Comparison of ENCODE assay signal across 13 cellular contexts in genomic region chr16:57234707-57235092, GRCh38. TPM values are rescaled to one million over a fixed set of nuclear protein-coding genes. Genes with fewer than 3 reads are reported as not detected.
"Had no signal": no experiment of that assay in that cellular context is flagged by ENCODE, and none has a peak within 500 bp of the region (broad histone marks: within the 10 kb centered on the region; RNA-seq: fewer than 3 reads in every experiment).

No MANE protein-coding gene starts in this region.

- H3K4me1 ChIP-seq: tibial nerve had no signal

- H3K4me3 ChIP-seq: lung, pancreas, tibial nerve had no signal

- H3K27ac Mint-ChIP-seq: activated CD4-positive, alpha-beta T cell treated with anti-CD3 and anti-CD28 coated beads, Interleukin-2, amount 10 ng/mL, durations not matched to agents 24 days and 14 days; T-helper 1 cell treated with Interleukin-12 subunit alpha and Interleukin-12 subunit beta and Interleukin-4 antibody, amounts not matched to agents 30 μg/mL and 1 μg/mL, for 36 hours had no signal

- H3K27me3 Mint-ChIP-seq: activated CD4-positive, alpha-beta T cell treated with anti-CD3 and anti-CD28 coated beads, Interleukin-2, amount 10 ng/mL, durations not matched to agents 24 days and 14 days; naive thymus-derived CD8-positive, alpha-beta T cell had no signal

- H3K9me3 ChIP-seq: pancreas, tibial nerve had no signal

- H3K27me3 ChIP-seq: pancreas, tibial nerve had no signal

- H3K4me1 Mint-ChIP-seq: endodermal cell, WTC11 had no signal

- H3K4me3 Mint-ChIP-seq: activated CD4-positive, alpha-beta T cell treated with anti-CD3 and anti-CD28 coated beads, Interleukin-2, amount 10 ng/mL, durations not matched to agents 24 days and 14 days; endodermal cell; T-helper 1 cell treated with Interleukin-12 subunit alpha and Interleukin-12 subunit beta and Interleukin-4 antibody, amounts not matched to agents 30 μg/mL and 1 μg/mL, for 36 hours; WTC11 had no signal

- DNase-seq: activated CD4-positive, alpha-beta T cell treated with anti-CD3 and anti-CD28 coated beads, Interleukin-2, amount 10 ng/mL, durations not matched to agents 24 days and 14 days; activated naive CD4-positive, alpha-beta T cell treated with anti-CD3 and anti-CD28 coated beads, Interleukin-2, amount 50 U/mL, for 16 hours; endodermal cell; head of caudate nucleus; left cardiac atrium; midbrain; naive thymus-derived CD8-positive, alpha-beta T cell; pancreas; stimulated activated naive CD4-positive, alpha-beta T cell had no signal

- ATAC-seq: naive thymus-derived CD8-positive, alpha-beta T cell; WTC11 had no signal

- H3K9me3 Mint-ChIP-seq: activated CD4-positive, alpha-beta T cell treated with anti-CD3 and anti-CD28 coated beads, Interleukin-2, amount 10 ng/mL, durations not matched to agents 24 days and 14 days; endodermal cell; naive thymus-derived CD8-positive, alpha-beta T cell; T-helper 1 cell treated with Interleukin-12 subunit alpha and Interleukin-12 subunit beta and Interleukin-4 antibody, amounts not matched to agents 30 μg/mL and 1 μg/mL, for 36 hours; WTC11 had no signal

- H3K27ac ChIP-seq: tibial nerve had no signal

RNA-seq across cellular contexts. Expression of gene PLLP, which starts 49.8 kb away (rescaled TPM):
- total RNA-seq: activated CD4-positive, alpha-beta T cell treated with anti-CD3 and anti-CD28 coated beads, Interleukin-2, amount 10 ng/mL, durations not matched to agents 24 days and 14 days had no signal
